Comparison of ENCODE assay signal across 1 cellular context in the genomic region with DNA sequence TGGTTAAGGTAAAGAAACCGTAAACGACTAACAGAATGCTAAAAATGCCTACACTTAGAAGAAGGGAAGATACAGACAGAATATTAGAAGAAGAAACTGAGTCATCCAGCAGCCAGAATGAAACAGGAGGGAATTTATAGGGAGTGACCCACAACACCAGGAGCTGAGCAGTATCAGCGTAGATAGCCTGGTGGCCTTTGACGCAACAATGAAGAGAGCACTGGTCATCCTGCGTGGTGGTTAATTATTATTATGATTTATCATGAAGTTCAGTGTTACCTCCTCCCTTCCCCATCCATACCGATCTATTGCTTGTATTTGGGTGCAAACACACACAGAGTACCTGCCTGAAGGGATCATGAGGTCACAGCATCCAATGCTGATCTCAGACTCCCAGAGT.
TF ChIP-seq lines count a peak whose summit lies in the region.

No MANE protein-coding gene starts in this region.

TF ChIP-seq in HepG2, 621 proteins besides CTCF, POLR2A, EP300 and RAD21:
- TF ChIP-seq CREB1 (IDR thresholded peaks at IDR 0.05), result 0 out of 2 replicates have a peak, but pooled peaks have one; percentile 31
- TF ChIP-seq CREB1 (CRISPR knock-in tag; IDR thresholded peaks at IDR 0.05), result peak; percentile 40; the same call in 1 of the 2 replicates
- TF ChIP-seq ZBTB21 (CRISPR knock-in tag; IDR thresholded peaks at IDR 0.05), result 0 out of 2 replicates have a peak, but pooled peaks have one; percentile 40
- TF ChIP-seq ZBTB7A (CRISPR knock-in tag; IDR thresholded peaks at IDR 0.05), result no peak
